34 cellular contexts compared by ENCODE assay signal in genomic region chr16:143047-143446, GRCh38. TPM values are rescaled to one million over a fixed set of nuclear protein-coding genes. Genes with fewer than 3 reads are reported as not detected.
"Had no signal": no experiment of that assay in that cellular context is flagged by ENCODE, and none has a peak within 500 bp of the region (broad histone marks: within the 10 kb centered on the region; RNA-seq: fewer than 3 reads in every experiment).

No MANE protein-coding gene starts in this region.

- H3K4me1 ChIP-seq: ascending aorta had no signal

- H3K27ac ChIP-seq: ascending aorta, brain microvascular endothelial cell, coronary artery, heart left ventricle, thoracic aorta, VCaP had no signal

- H3K4me3 ChIP-seq: ascending aorta, coronary artery, dorsolateral prefrontal cortex, heart left ventricle, thoracic aorta had no signal

- H3K27me3 ChIP-seq: ascending aorta, brain microvascular endothelial cell, dorsolateral prefrontal cortex had no signal

- H3K36me3 ChIP-seq: ascending aorta, brain microvascular endothelial cell, heart left ventricle, thoracic aorta had no signal

- DNase-seq: activated CD4-positive, alpha-beta T cell treated with anti-CD3 and anti-CD28 coated beads for 4 hours; activated CD4-positive, alpha-beta T cell treated with anti-CD3 and anti-CD28 coated beads, Interleukin-2, amount 50 U/mL, for 4 hours; activated effector memory CD4-positive, alpha-beta T cell treated with Interleukin-2 at 50 U/mL for 16 hours; activated naive CD4-positive, alpha-beta T cell treated with Interleukin-2 at 50 U/mL for 16 hours; activated naive CD8-positive, alpha-beta T cell treated with anti-CD3 and anti-CD28 coated beads, Interleukin-2, amount 10 ng/mL, durations not matched to agents 7 days and 5 days; dorsolateral prefrontal cortex; effector memory CD8-positive, alpha-beta T cell; heart left ventricle; immature natural killer cell; kidney; left colon; naive thymus-derived CD8-positive, alpha-beta T cell; right cardiac atrium; stimulated activated CD4-positive, alpha-beta T cell treated with anti-CD3 and anti-CD28 coated beads, Interleukin-12 subunit alpha, Interleukin-12 subunit beta, amount 100 ng/mL, for 4 hours; stimulated activated CD4-positive, alpha-beta T cell treated with anti-CD3 and anti-CD28 coated beads, Interleukin-4, amount 100 ng/mL, for 24 hours; SW 1271; T-helper 17 cell; trophoblast cell had no signal

- FAIRE-seq: kidney, urothelium cell line had no signal

- H3K9me3 ChIP-seq: ascending aorta, heart left ventricle, thoracic aorta had no signal

- ATAC-seq: effector memory CD8-positive, alpha-beta T cell; heart left ventricle; left colon; naive thymus-derived CD8-positive, alpha-beta T cell; right cardiac atrium; stimulated activated effector memory CD8-positive, alpha-beta T cell treated with anti-CD3 and anti-CD28 coated beads, Interleukin-12 subunit alpha, Interleukin-12 subunit beta, amount 100 ng/mL, for 72 hours; T-helper 17 cell had no signal

RNA-seq across cellular contexts. Expression of gene HBZ, which starts 9.4 kb away (rescaled TPM):
- total RNA-seq: activated naive CD8-positive, alpha-beta T cell treated with anti-CD3 and anti-CD28 coated beads, Interleukin-2, amount 10 ng/mL, durations not matched to agents 7 days and 5 days; ascending aorta; cardiac septum; cerebellum; fibroblast of lung; fibroblast of villous mesenchyme; heart left ventricle; kidney; left colon; mesothelial cell of epicardium; naive thymus-derived CD8-positive, alpha-beta T cell; neural crest cell; omental fat pad; right cardiac atrium; T-helper 17 cell; thoracic aorta had no signal
- polyA plus RNA-seq: esophagus; fibroblast of lung; heart left ventricle; immature natural killer cell; liver; naive thymus-derived CD8-positive, alpha-beta T cell; right cardiac atrium had no signal

RNA-seq across cellular contexts. Expression of gene HBM, which starts 22.7 kb away (rescaled TPM):
- total RNA-seq: activated naive CD8-positive, alpha-beta T cell treated with anti-CD3 and anti-CD28 coated beads, Interleukin-2, amount 10 ng/mL, durations not matched to agents 7 days and 5 days; ascending aorta; fibroblast of lung; fibroblast of villous mesenchyme; kidney; left colon; mesothelial cell of epicardium; naive thymus-derived CD8-positive, alpha-beta T cell; neural crest cell; omental fat pad; right cardiac atrium; T-helper 17 cell; thoracic aorta had no signal
- polyA plus RNA-seq: esophagus; fibroblast of lung; heart left ventricle; naive thymus-derived CD8-positive, alpha-beta T cell; right cardiac atrium had no signal

RNA-seq across cellular contexts. Expression of gene HBA2, which starts 29.6 kb away (rescaled TPM):
- total RNA-seq: activated naive CD8-positive, alpha-beta T cell treated with anti-CD3 and anti-CD28 coated beads, Interleukin-2, amount 10 ng/mL, durations not matched to agents 7 days and 5 days; fibroblast of lung; fibroblast of villous mesenchyme; mesothelial cell of epicardium; naive thymus-derived CD8-positive, alpha-beta T cell; neural crest cell; T-helper 17 cell had no signal
- polyA plus RNA-seq: fibroblast of lung had no signal

RNA-seq across cellular contexts. Expression of gene HBA1, which starts 33.4 kb away (rescaled TPM):
- total RNA-seq: activated naive CD8-positive, alpha-beta T cell treated with anti-CD3 and anti-CD28 coated beads, Interleukin-2, amount 10 ng/mL, durations not matched to agents 7 days and 5 days; fibroblast of lung; fibroblast of villous mesenchyme; mesothelial cell of epicardium; naive thymus-derived CD8-positive, alpha-beta T cell; neural crest cell had no signal
